ENCODE assay signal across 7 cellular contexts in genomic region chr20:31739550-31739863, GRCh38. TPM values are rescaled to one million over a fixed set of nuclear protein-coding genes. Genes with fewer than 3 reads are reported as not detected.
DNase-seq lines count a peak whose midpoint lies in the region; ATAC-seq and TF ChIP-seq lines count a peak whose summit lies in the region.

No MANE protein-coding gene starts in this region.

- H3K4me3 ChIP-seq in GM23338 (peak overlapping the region; percentile 81), SK-N-SH (ENCODE audit: low read depth in 2 of 2, low read length in 1 of 2) (peak overlapping the region; percentile 68 to 92), iPS-20b (ENCODE audit: low read length) (peak overlapping the region; percentile 83), thyroid gland (replicated peaks in 1 of 3) (peak overlapping the region; percentile 13 to 59 (median 37))

- TF ChIP-seq CTCF in GM23338 (conservative IDR thresholded peaks at IDR 0.05; ENCODE audit: low read depth in 2 of 2) (no peak; a peak in 1 of 4 replicates), SK-N-SH (IDR thresholded peaks at IDR 0.05) (no peak), thyroid gland (IDR thresholded peaks at IDR 0.05) (no peak)

- no peak overlapping the region for H3K27ac Mint-ChIP-seq in GM23338

- H3F3A ChIP-seq in GM23338 (replicated peaks; ENCODE audit: low read depth) (no peaks in the 10 kb centered on the region; the same call in 1 of the 2 replicates), SK-N-SH (replicated peaks; ENCODE audit: insufficient read depth) (peaks cover 11% of the 10 kb centered on the region)

- ATAC-seq in GM23338 = no peak

- no peaks in the 10 kb centered on the region; the same call in 2 of the 3 replicates for H3K4me1 Mint-ChIP-seq in GM23338

- TF ChIP-seq POLR2A in thyroid gland (IDR thresholded peaks at IDR 0.05) = no peak

- H4K20me1 ChIP-seq in GM23338 (replicated peaks; ENCODE audit: insufficient read depth) (peaks cover 29% of the 10 kb centered on the region), SK-N-SH (ENCODE audit: insufficient read depth) (no peaks in the 10 kb centered on the region)

- no peaks in the 10 kb centered on the region for H3K27me3 ChIP-seq in GM23338 (ENCODE audit: insufficient read depth)
- no peaks in the 10 kb centered on the region for H3K27me3 ChIP-seq in SK-N-SH (ENCODE audit: insufficient read depth)
- H3K27me3 ChIP-seq in iPS-20b (ENCODE audit: insufficient read depth, low read length) = no peaks in the 10 kb centered on the region
- H3K27me3 ChIP-seq in thyroid gland = no peaks in the 10 kb centered on the region

- CTCF ChIA-PET in SK-N-SH (lab: Yijun Ruan, JAX) = interaction anchor here (1.2 to 4.1 kb wide), 5 partner anchors 16 to 181 kb away, joined by 3 to 35 read pairs (median 4); partner anchors contain the start of gene BCL2L1

- H3K36me3 Mint-ChIP-seq in GM23338 (ENCODE audit: low read depth) = peaks cover 21% of the 10 kb centered on the region

- H3K27ac ChIP-seq in GM23338 (ENCODE audit: low read depth) (0 out of 2 replicates have a peak overlapping the region, but pooled peaks have one; percentile 4), SK-N-SH (ENCODE audit: low read depth in 2 of 2, low read length in 1 of 2) (peak overlapping the region; percentile 56 to 86), iPS-20b (ENCODE audit: low read length) (no peak overlapping the region), thyroid gland (no peak overlapping the region)

- H2AFZ ChIP-seq in GM23338 (peak overlapping the region; percentile 3; the same call in 1 of the 2 replicates), SK-N-SH (ENCODE audit: low read depth) (peak overlapping the region; percentile 91)

- WGBS in SK-N-SH (ENCODE audit: low lambda C conversion rate) = 1% methylated on average over 11 of the region's 11 CpGs
- 0 to 2% methylated on average over 11 of the region's 11 CpGs for WGBS in thyroid gland, 2 donors

- peaks cover 53% of the 10 kb centered on the region for H3K79me2 ChIP-seq in GM23338 (replicated peaks; ENCODE audit: insufficient read depth)
- peaks cover 66% of the 10 kb centered on the region for H3K79me2 ChIP-seq in SK-N-SH (ENCODE audit: insufficient read depth)

- no peaks in the 10 kb centered on the region for H3K9me3 Mint-ChIP-seq in GM23338

- no peak for TF ChIP-seq RAD21 in SK-N-SH (IDR thresholded peaks at IDR 0.05; ENCODE audit: low read length)

- H3K9me2 ChIP-seq in GM23338 (ENCODE audit: insufficient read depth) = no peaks in the 10 kb centered on the region
- H3K9me2 ChIP-seq in SK-N-SH = no peaks in the 10 kb centered on the region

- peaks cover 16% of the 10 kb centered on the region for H3K4me1 ChIP-seq in GM23338 (ENCODE audit: insufficient read depth)
- peaks cover 3 to 8% of the 10 kb centered on the region in 2 experiments; a peak in 3 of 4 replicates for H3K4me1 ChIP-seq in SK-N-SH (ENCODE audit: control insufficient read depth in 1 of 2, insufficient read depth in 2 of 2, low read depth in 1 of 2, low read length in 1 of 2)
- H3K4me1 ChIP-seq in iPS-20b (ENCODE audit: insufficient read depth, low read length) = peaks cover 5% of the 10 kb centered on the region; the same call in 1 of the 2 replicates
- peaks cover 5 to 9% of the 10 kb centered on the region in 2 donors for H3K4me1 ChIP-seq in thyroid gland

- H3K9me3 ChIP-seq in SK-N-SH = no peaks in the 10 kb centered on the region
- no peaks in the 10 kb centered on the region for H3K9me3 ChIP-seq in iPS-20b (ENCODE audit: insufficient read depth, low read depth, low read length)
- no peaks in the 10 kb centered on the region for H3K9me3 ChIP-seq in thyroid gland

- TF ChIP-seq EP300 in SK-N-SH (IDR thresholded peaks at IDR 0.05; ENCODE audit: borderline replicate concordance in 1 of 2, low read depth in 1 of 2, low read length in 1 of 2) = no peak

- no peak overlapping the region for H3K4me3 Mint-ChIP-seq in GM23338

- DNase-seq in GM23338 (ENCODE audit: low spot score) = no peak
- no peak for DNase-seq in SK-N-SH
- DNase-seq in thyroid gland = no peak
- DNase-seq in RKO (ENCODE audit: low spot score) = no peak
- no peak for DNase-seq in medulla oblongata (ENCODE audit: extremely low spot score)
- no peak for DNase-seq in H4 (ENCODE audit: low spot score)

- POLR2A ChIA-PET in SK-N-SH (lab: Yijun Ruan, JAX) = interaction anchor here (0.8 to 1.8 kb wide), 5 partner anchors 16 to 177 kb away, joined by 3 to 11 read pairs (median 4); partner anchors contain the start of genes BCL2L1 and ID1

- H3K27me3 Mint-ChIP-seq in GM23338 (ENCODE audit: insufficient read depth, low read depth, poor library complexity) = peaks cover 4% of the 10 kb centered on the region

- H3K36me3 ChIP-seq in GM23338 (ENCODE audit: insufficient read depth) (peaks cover 17% of the 10 kb centered on the region), SK-N-SH (replicated peaks in 1 of 2; ENCODE audit: control insufficient read depth in 1 of 2, insufficient read depth in 2 of 2, low read length in 1 of 2) (peaks cover 0 to 12% of the 10 kb centered on the region in 2 experiments), iPS-20b (ENCODE audit: insufficient read depth, low read depth, low read length) (peaks cover 22% of the 10 kb centered on the region), thyroid gland (no peaks in the 10 kb centered on the region)

- peak overlapping the region; percentile 91 for H3K9ac ChIP-seq in SK-N-SH
- peak overlapping the region; percentile 89; the same call in 1 of the 2 replicates for H3K9ac ChIP-seq in iPS-20b (ENCODE audit: low read depth, low read length)

- H3K4me2 ChIP-seq in GM23338 (peak overlapping the region; percentile 91), SK-N-SH (peak overlapping the region; percentile 87)

- intact Hi-C loops in thyroid gland (cut with DNase I) = no loop called here

TF ChIP-seq in GM23338, 12 proteins besides CTCF, POLR2A, EP300 and RAD21 (continues in another document):
- TF ChIP-seq NANOG (IDR thresholded peaks at IDR 0.05; ENCODE audit: borderline replicate concordance) = no peak

TF ChIP-seq in SK-N-SH, 30 proteins besides CTCF, POLR2A, EP300 and RAD21:
- no peak for TF ChIP-seq TEAD4 (IDR thresholded peaks at IDR 0.05; ENCODE audit: borderline replicate concordance, insufficient read depth)
- no peak for TF ChIP-seq GATA2 (CRISPR knock-in tag; IDR thresholded peaks at IDR 0.05)
- TF ChIP-seq SIN3A (IDR thresholded peaks at IDR 0.05; ENCODE audit: borderline replicate concordance, low read depth, low read length) = no peak
- TF ChIP-seq, protein P1, sequence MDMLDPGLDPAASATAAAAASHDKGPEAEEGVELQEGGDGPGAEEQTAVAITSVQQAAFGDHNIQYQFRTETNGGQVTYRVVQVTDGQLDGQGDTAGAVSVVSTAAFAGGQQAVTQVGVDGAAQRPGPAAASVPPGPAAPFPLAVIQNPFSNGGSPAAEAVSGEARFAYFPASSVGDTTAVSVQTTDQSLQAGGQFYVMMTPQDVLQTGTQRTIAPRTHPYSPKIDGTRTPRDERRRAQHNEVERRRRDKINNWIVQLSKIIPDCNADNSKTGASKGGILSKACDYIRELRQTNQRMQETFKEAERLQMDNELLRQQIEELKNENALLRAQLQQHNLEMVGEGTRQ (IDR thresholded peaks at IDR 0.05; ENCODE audit: borderline replicate concordance, low read depth, low read length) = no peak
- TF ChIP-seq SMC3 (IDR thresholded peaks at IDR 0.05; ENCODE audit: low read depth, low read length) = no peak
- TF ChIP-seq RCOR1 (IDR thresholded peaks at IDR 0.05; ENCODE audit: low read length) = no peak
- no peak for TF ChIP-seq FOXJ3 (CRISPR knock-in tag; IDR thresholded peaks at IDR 0.05)

RNA-seq across cellular contexts. Expression of gene TPX2, which starts 0.4 kb away (rescaled TPM):
- total RNA-seq in GM23338 (2014; rRNA removed; shearing (Covaris generic)) = 148 and 159 TPM in 2 replicates
- 94.1 and 101 TPM in 2 replicates for polyA plus RNA-seq in GM23338 (2016; fragmentation: Nextera tagmentation; extraction: Ambion mirVana)
- polyA plus RNA-seq in SK-N-SH (2012; rRNA removed) = 14.4 and 17.1 TPM in 2 replicates
- polyA plus RNA-seq in SK-N-SH (2012; cell fraction: cytosol; rRNA removed) = 19.1 and 20.2 TPM in 2 replicates
- polyA plus RNA-seq in SK-N-SH (2012; cell fraction: nucleus; rRNA removed) = 12.7 and 12.8 TPM in 2 replicates
- 1 to 10 TPM in 2 of 4 donors, under 1 TPM in 2; 0.39 to 2.0 (median 0.82) TPM for total RNA-seq in thyroid gland
- total RNA-seq in H4 (2014; rRNA removed; shearing (Covaris generic)) = 111 and 128 TPM in 2 replicates

RNA-seq across cellular contexts. Expression of gene BCL2L1, which starts 16.8 kb away (rescaled TPM):
- total RNA-seq in GM23338 (2014; rRNA removed; shearing (Covaris generic)) = 108 and 110 TPM in 2 replicates
- polyA plus RNA-seq in GM23338 (2016; fragmentation: Nextera tagmentation; extraction: Ambion mirVana) = 39.9 and 42.4 TPM in 2 replicates
- polyA plus RNA-seq in SK-N-SH (2012; rRNA removed) = 99.9 and 103 TPM in 2 replicates
- 72.3 and 83.8 TPM in 2 replicates for polyA plus RNA-seq in SK-N-SH (2012; cell fraction: cytosol; rRNA removed)
- 61.3 and 62.2 TPM in 2 replicates for polyA plus RNA-seq in SK-N-SH (2012; cell fraction: nucleus; rRNA removed)
- 100 to 1,000 TPM; 110 to 154 (median 125) TPM for total RNA-seq in thyroid gland
- total RNA-seq in H4 (2014; rRNA removed; shearing (Covaris generic)) = 34.2 and 42.6 TPM in 2 replicates

Comparison
In these comparisons a context has a peak if more than half of its experiments do, and no peak if none do; other contexts are left out.
1. H3K27ac ChIP-seq: peak in GM23338 (single experiment) and SK-N-SH (2 of 2); none in iPS-20b (single experiment) and thyroid gland (0 of 3).
2. RNA of gene TPX2, which starts 0.4 kb away (total RNA-seq): 148 to 159 TPM in GM23338 and 111 to 128 TPM in H4; 0.39 to 2.0 TPM in thyroid gland; every median in the first group is over 10 times any median in the second.
3. Peak in every context shown above with its lines, with median percentiles within 50 percentile points of each other: H3K4me3 ChIP-seq.